17 cellular contexts compared by ENCODE assay signal in the genomic region with DNA sequence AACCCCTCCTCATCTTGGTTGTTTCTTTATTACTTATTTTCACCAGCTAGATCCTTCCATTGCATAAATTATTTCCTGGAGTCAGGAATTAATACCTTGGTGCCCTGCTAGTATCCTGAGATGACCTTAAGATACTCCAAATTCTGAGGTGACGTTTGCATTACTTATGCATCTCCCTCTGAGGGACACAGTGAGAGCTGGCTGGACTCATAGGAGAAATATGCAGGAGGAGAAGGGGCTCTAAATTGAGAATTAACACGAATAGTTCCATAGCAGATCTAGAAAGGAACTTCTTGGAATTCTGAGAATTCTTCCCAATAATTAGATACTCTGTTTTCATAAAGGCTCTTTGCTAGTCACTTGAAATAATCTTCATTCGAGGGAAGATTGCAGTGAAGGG.
A peak's percentile ranks its signal among the peaks of the same experiment; 100 is the strongest.
DNase-seq lines count a peak whose midpoint lies in the region; TF ChIP-seq lines count a peak whose summit lies in the region.
"Had no signal": no experiment of that assay in that cellular context is flagged by ENCODE, and none has a peak within 500 bp of the region (broad histone marks: within the 10 kb centered on the region; RNA-seq: fewer than 3 reads in every experiment).

No MANE protein-coding gene starts in this region.

- H3K27me3 ChIP-seq in mesendoderm (ENCODE audit: insufficient read depth, low read length, poor library complexity), result no peaks in the 10 kb centered on the region
- no peaks in the 10 kb centered on the region for H3K27me3 ChIP-seq in colonic mucosa
- H3K27me3 ChIP-seq: BLaER1 had no signal

- H2BK120ac ChIP-seq in mesendoderm (ENCODE audit: low read depth, low read length), result no peak overlapping the region

- H3K27ac ChIP-seq in mesendoderm (ENCODE audit: low read depth, low read length), result no peak overlapping the region
- H3K27ac ChIP-seq in colonic mucosa, result no peak overlapping the region
- H3K27ac ChIP-seq: BLaER1 had no signal

- no peaks in the 10 kb centered on the region for H3K27me3 Mint-ChIP-seq in HFFc6 (ENCODE audit: insufficient read depth)
- H3K27me3 Mint-ChIP-seq: IgD-negative memory B cell had no signal

- no peak overlapping the region for H2AK5ac ChIP-seq in mesendoderm (ENCODE audit: low read length)

- DNase-seq in AG20443 (ENCODE audit: low spot score) (peak; percentile 24), HFFc6 (peak; percentile 15), astrocyte of the hippocampus (ENCODE audit: low read depth, low spot score) (peak; percentile 42), mesendoderm (peak; percentile 32), colonic mucosa (no peak), T1000 (lab: John Stamatoyannopoulos, UW) (no peak), GM13976 (ENCODE audit: low spot score) (no peak), NCI-H2107 (lab: John Stamatoyannopoulos, UW) (no peak)
- DNase-seq: CD8-positive, alpha-beta memory T cell; Kasumi-1; NCI-H1105 treated with DMSO at 0.1 percent for 48 hours; NCI-H1694 treated with DMSO at 0.1 percent for 48 hours; NCI-H526 treated with DMSO at 0.1 percent for 48 hours; SHP77 treated with DMSO at 0.1 percent for 48 hours had no signal

- H3K4me1 ChIP-seq in mesendoderm (ENCODE audit: control insufficient read depth, low read depth, low read length) (no peaks in the 10 kb centered on the region), colonic mucosa (no peaks in the 10 kb centered on the region)
- H3K4me1 ChIP-seq: BLaER1, HAP-1 had no signal

- in situ Hi-C loops in GM13976 (cut with MboI; ENCODE audit: low sequenced_read_pairs, unreplicated experiment), result no loop called here

- no peaks in the 10 kb centered on the region for H3K36me3 Mint-ChIP-seq in HFFc6 (ENCODE audit: low read depth)
- H3K36me3 Mint-ChIP-seq: CD8-positive, alpha-beta memory T cell; IgD-negative memory B cell had no signal

- peak overlapping the region; percentile 47 for H3K27ac Mint-ChIP-seq in HFFc6
- H3K27ac Mint-ChIP-seq: CD8-positive, alpha-beta memory T cell; IgD-negative memory B cell had no signal

- no peaks in the 10 kb centered on the region for H3K9me3 Mint-ChIP-seq in HFFc6
- H3K9me3 Mint-ChIP-seq: CD8-positive, alpha-beta memory T cell; IgD-negative memory B cell had no signal

- H3K9ac ChIP-seq in mesendoderm (ENCODE audit: low read length) (no peak overlapping the region), colonic mucosa (ENCODE audit: low read depth in 2 of 2, low read length in 2 of 2) (no peak overlapping the region)
- H3K9ac ChIP-seq: BLaER1 had no signal

- peaks cover 23% of the 10 kb centered on the region for H3K4me1 Mint-ChIP-seq in HFFc6 (ENCODE audit: low read depth)
- H3K4me1 Mint-ChIP-seq: CD8-positive, alpha-beta memory T cell; IgD-negative memory B cell had no signal

- no peak overlapping the region for H3K4ac ChIP-seq in mesendoderm (ENCODE audit: low read depth, low read length)

- no peak overlapping the region for H2BK5ac ChIP-seq in mesendoderm (ENCODE audit: low read length)

- no peaks in the 10 kb centered on the region for H3K36me3 ChIP-seq in mesendoderm (ENCODE audit: control insufficient read depth, insufficient read depth, low read length)
- H3K36me3 ChIP-seq in colonic mucosa, result no peaks in the 10 kb centered on the region
- H3K36me3 ChIP-seq: BLaER1, HAP-1 had no signal

- H3K79me2 ChIP-seq in mesendoderm (ENCODE audit: control insufficient read depth, insufficient read depth, low read length), result no peaks in the 10 kb centered on the region

- H3K4me3 Mint-ChIP-seq in HFFc6, result peak overlapping the region; percentile 4; the same call in 1 of the 2 replicates
- H3K4me3 Mint-ChIP-seq: CD8-positive, alpha-beta memory T cell; IgD-negative memory B cell had no signal

- no peak for TF ChIP-seq CTCF in HFFc6 (IDR thresholded peaks at IDR 0.05)
- TF ChIP-seq CTCF in colonic mucosa (IDR thresholded peaks at IDR 0.05), result no peak
- no peak for TF ChIP-seq CTCF in GM13976 (IDR thresholded peaks at IDR 0.05; ENCODE audit: borderline replicate concordance, control extremely low read depth, extremely low read depth, insufficient read depth, missing control alignments)

- H3K23ac ChIP-seq in mesendoderm (ENCODE audit: low read length), result no peak overlapping the region

- H2BK15ac ChIP-seq in mesendoderm (replicated peaks; ENCODE audit: low read depth), result no peak overlapping the region

- no peaks in the 10 kb centered on the region for H3K9me3 ChIP-seq in colonic mucosa
- H3K9me3 ChIP-seq: BLaER1, HAP-1 had no signal

- WGBS in mesendoderm (ENCODE audit: extremely low coverage, insufficient coverage, low lambda C conversion rate), result no CpG with 5 or more reads among the region's 3 CpGs

- H3K56ac ChIP-seq in mesendoderm (ENCODE audit: low read length), result no peak overlapping the region

- H3K4me3 ChIP-seq in mesendoderm (ENCODE audit: low read length) (no peak overlapping the region), colonic mucosa (no peak overlapping the region)
- H3K4me3 ChIP-seq: BLaER1, HAP-1 had no signal

- H3K4me2 ChIP-seq in mesendoderm (ENCODE audit: low read length), result no peak overlapping the region
- H3K4me2 ChIP-seq: BLaER1 had no signal

- no peaks in the 10 kb centered on the region for H3K79me1 ChIP-seq in mesendoderm (ENCODE audit: low read length)

- no peak overlapping the region for H4K5ac ChIP-seq in mesendoderm (ENCODE audit: low read length)

- H3K18ac ChIP-seq in mesendoderm (ENCODE audit: low read length), result no peak overlapping the region

- intact Hi-C loops in colonic mucosa (cut with DNase I), result no loop called here

- no peak overlapping the region for H4K8ac ChIP-seq in mesendoderm (ENCODE audit: low read depth, low read length)

Comparison
In these comparisons a context has a peak if more than half of its experiments do, and no peak if none do; other contexts are left out.
1. DNase-seq: peak in AG20443 (single experiment), HFFc6 (single experiment), astrocyte of the hippocampus (single experiment) and mesendoderm (single experiment); none in colonic mucosa (single experiment), T1000 (single experiment), GM13976 (single experiment) and NCI-H2107 (single experiment).